Comparison of ENCODE assay signal across 14 cellular contexts in genomic region chr2:171394164-171394725, GRCh38.
"Had no signal": no experiment of that assay in that cellular context is flagged by ENCODE, and none has a peak within 500 bp of the region (broad histone marks: within the 10 kb centered on the region; RNA-seq: fewer than 3 reads in every experiment).

No MANE protein-coding gene starts in this region.

- H3K4me3 ChIP-seq: right atrium auricular region, skin epidermis, transverse colon, vagina had no signal

- H3K4me1 ChIP-seq: right atrium auricular region, vagina had no signal

- H3K27me3 ChIP-seq: right atrium auricular region, transverse colon, vagina had no signal

- H3K36me3 ChIP-seq: right atrium auricular region, transverse colon, vagina had no signal

- H3K9me3 ChIP-seq: transverse colon, vagina had no signal

- H3K27ac ChIP-seq: right atrium auricular region, skin epidermis, transverse colon, vagina had no signal

- DNase-seq: activated CD4-positive, alpha-beta T cell treated with anti-CD3 and anti-CD28 coated beads, Interleukin-2, amount 10 ng/mL, durations not matched to agents 7 days and 5 days; activated CD8-positive, alpha-beta memory T cell treated with anti-CD3 and anti-CD28 coated beads for 24 hours; activated naive CD8-positive, alpha-beta T cell treated with anti-CD3 and anti-CD28 coated beads for 36 hours; effector memory CD8-positive, alpha-beta T cell; mesendoderm; natural killer cell; stimulated activated CD4-positive, alpha-beta T cell treated with anti-CD3 and anti-CD28 coated beads, Interleukin-15, amount 100 ng/mL, for 24 hours; stimulated activated CD4-positive, alpha-beta T cell treated with anti-CD3 and anti-CD28 coated beads, Interleukin-4, amount 100 ng/mL, for 24 hours; stimulated activated naive CD4-positive, alpha-beta T cell treated with Interleukin-2 at 50 U/mL for 16 hours; substantia nigra; transverse colon had no signal
